26 cellular contexts compared by ENCODE assay signal in the genomic region with DNA sequence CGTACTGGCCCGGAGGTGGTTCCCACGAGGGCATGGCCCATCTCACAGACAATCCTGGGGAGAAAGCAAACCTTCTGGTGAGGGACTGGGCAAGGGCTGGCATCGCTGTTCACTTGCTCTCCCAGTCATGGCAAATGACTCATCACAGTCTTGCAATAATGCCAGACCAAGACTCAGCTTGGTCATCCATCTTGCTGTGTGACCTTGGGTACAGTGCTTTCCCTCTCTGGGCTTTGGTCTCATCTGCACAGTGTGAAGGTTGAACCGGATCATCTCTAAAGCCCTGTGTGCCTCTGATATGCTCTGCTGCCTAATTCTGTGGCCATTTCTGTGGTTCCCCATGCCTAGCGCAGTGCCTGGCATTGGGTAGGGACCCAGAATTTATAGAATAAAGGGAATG.
DNase-seq lines count a peak whose midpoint lies in the region; ATAC-seq and TF ChIP-seq lines count a peak whose summit lies in the region.
"Had no signal": no experiment of that assay in that cellular context is flagged by ENCODE, and none has a peak within 500 bp of the region (broad histone marks: within the 10 kb centered on the region; RNA-seq: fewer than 3 reads in every experiment).

No MANE protein-coding gene starts in this region.

- no peak for TF ChIP-seq POLR2A in prostate gland (IDR thresholded peaks at IDR 0.05)

- intact Hi-C loops in prostate gland (cut with DNase I) = no loop called here

- 88% methylated on average over 6 of the region's 6 CpGs for WGBS in prostate gland

- ATAC-seq in HG02763 (IDR thresholded peaks at IDR 0.05; ENCODE audit: unreplicated experiment) (no peak), GM18502 (IDR thresholded peaks at IDR 0.05; ENCODE audit: poor library complexity, unreplicated experiment) (no peak)
- ATAC-seq: CD8-positive, alpha-beta T cell; left ventricle myocardium superior had no signal

- peaks cover 38% of the 10 kb centered on the region for H3K4me1 Mint-ChIP-seq in neural progenitor cell
- H3K4me1 Mint-ChIP-seq: activated naive CD4-positive, alpha-beta T cell treated with anti-CD3 and anti-CD28 coated beads, Interleukin-2, amount 10 ng/mL, durations not matched to agents 7 days and 5 days; naive B cell had no signal

- H3K9me3 Mint-ChIP-seq in neural progenitor cell = no peaks in the 10 kb centered on the region
- H3K9me3 Mint-ChIP-seq: activated naive CD4-positive, alpha-beta T cell treated with anti-CD3 and anti-CD28 coated beads, Interleukin-2, amount 10 ng/mL, durations not matched to agents 7 days and 5 days; activated T-helper 1 cell treated with anti-CD3 and anti-CD28 coated beads, Interleukin-12 subunit alpha, Interleukin-12 subunit beta, Interleukin-2, Interleukin-4 antibody, amounts not matched to agents 30 ng/mL and 10 ng/mL and 1 ng/mL, durations not matched to agents 14 hours and 24 hours and 36 hours; CD8-positive, alpha-beta T cell; naive B cell had no signal

- peaks cover 5% of the 10 kb centered on the region for H3K27me3 Mint-ChIP-seq in neural progenitor cell (ENCODE audit: insufficient read depth, low read depth)

- no peak overlapping the region for H3K27ac Mint-ChIP-seq in neural progenitor cell
- H3K27ac Mint-ChIP-seq: activated naive CD4-positive, alpha-beta T cell treated with anti-CD3 and anti-CD28 coated beads, Interleukin-2, amount 10 ng/mL, durations not matched to agents 7 days and 5 days; activated T-helper 1 cell treated with anti-CD3 and anti-CD28 coated beads, Interleukin-12 subunit alpha, Interleukin-12 subunit beta, Interleukin-2, Interleukin-4 antibody, amounts not matched to agents 30 ng/mL and 10 ng/mL and 1 ng/mL, durations not matched to agents 14 hours and 24 hours and 36 hours; CD8-positive, alpha-beta T cell had no signal

- no peak overlapping the region for H2AFZ ChIP-seq in neural progenitor cell (replicated peaks)

- no peak overlapping the region for H3K27ac ChIP-seq in BLaER1 treated with 17β-estradiol and CSF1 and Interleukin-3, amounts not matched to agents 10 nM and 100 nM
- H3K27ac ChIP-seq in caudate nucleus (ENCODE audit: low read depth, low read length) (peak overlapping the region; percentile 15), neural progenitor cell (no peak overlapping the region), prostate gland (no peak overlapping the region)
- H3K27ac ChIP-seq: SJCRH30, transverse colon had no signal

- H3K9me3 ChIP-seq in BLaER1 treated with 17β-estradiol and CSF1 and Interleukin-3, amounts not matched to agents 10 nM and 100 nM (replicated peaks in 1 of 11) = no peaks in the 10 kb centered on the region
- no peaks in the 10 kb centered on the region for H3K9me3 ChIP-seq in neural progenitor cell (ENCODE audit: low read depth)
- H3K9me3 ChIP-seq in prostate gland = no peaks in the 10 kb centered on the region
- H3K9me3 ChIP-seq: SJCRH30, transverse colon had no signal

- peaks cover 0 to 82% (median 0%) of the 10 kb centered on the region in 11 experiments; a peak in 5 of 22 replicates for H3K27me3 ChIP-seq in BLaER1 treated with 17β-estradiol and CSF1 and Interleukin-3, amounts not matched to agents 10 nM and 100 nM
- no peaks in the 10 kb centered on the region for H3K27me3 ChIP-seq in neural progenitor cell
- H3K27me3 ChIP-seq in prostate gland (replicated peaks; ENCODE audit: insufficient read depth) = no peaks in the 10 kb centered on the region
- H3K27me3 ChIP-seq: SJCRH30, transverse colon had no signal

- DNase-seq in LHCN-M2 (ENCODE audit: low read depth) (peak; percentile 29), caudate nucleus (lab: John Stamatoyannopoulos, UW) (no peak), neural progenitor cell (ENCODE audit: low spot score) (no peak), prostate gland (ENCODE audit: low spot score) (no peak)
- DNase-seq: activated CD4-positive, alpha-beta T cell treated with anti-CD3 and anti-CD28 coated beads, Interleukin-2, amount 50 U/mL, for 4 hours; activated CD4-positive, CD25-positive, alpha-beta regulatory T cell; activated naive CD4-positive, alpha-beta T cell treated with anti-CD3 and anti-CD28 coated beads, Interleukin-2, amount 10 ng/mL, durations not matched to agents 7 days and 5 days; amygdala; CD8-positive, alpha-beta T cell; central memory CD4-positive, alpha-beta T cell; H7; IMR-90; islet precursor cell; left ventricle myocardium superior; naive B cell; NCI-H1105; NCI-H187 treated with DMSO at 0.1 percent for 48 hours; NCI-H524; SJCRH30; stimulated activated CD4-positive, alpha-beta T cell treated with anti-CD3 and anti-CD28 coated beads, Interleukin-2, amount 100 ng/mL, for 24 hours; transverse colon had no signal

- H3K4me3 Mint-ChIP-seq in neural progenitor cell = no peak overlapping the region
- H3K4me3 Mint-ChIP-seq: activated naive CD4-positive, alpha-beta T cell treated with anti-CD3 and anti-CD28 coated beads, Interleukin-2, amount 10 ng/mL, durations not matched to agents 7 days and 5 days; activated T-helper 1 cell treated with anti-CD3 and anti-CD28 coated beads, Interleukin-12 subunit alpha, Interleukin-12 subunit beta, Interleukin-2, Interleukin-4 antibody, amounts not matched to agents 30 ng/mL and 10 ng/mL and 1 ng/mL, durations not matched to agents 14 hours and 24 hours and 36 hours; CD8-positive, alpha-beta T cell; naive B cell had no signal

- H3K79me2 ChIP-seq in neural progenitor cell (ENCODE audit: low read depth) = no peaks in the 10 kb centered on the region

- no peak for TF ChIP-seq CTCF in neural progenitor cell (IDR thresholded peaks at IDR 0.05)
- no peak for TF ChIP-seq CTCF in prostate gland (IDR thresholded peaks at IDR 0.05)

- peaks cover 3 to 14% (median 11%) of the 10 kb centered on the region in 10 experiments for H3K4me1 ChIP-seq in BLaER1 treated with 17β-estradiol and CSF1 and Interleukin-3, amounts not matched to agents 10 nM and 100 nM
- H3K4me1 ChIP-seq in neural progenitor cell (peaks cover 31% of the 10 kb centered on the region), prostate gland (replicated peaks) (no peaks in the 10 kb centered on the region)
- H3K4me1 ChIP-seq: SJCRH30, transverse colon had no signal

- H4K20me1 ChIP-seq in BLaER1 treated with 17β-estradiol and CSF1 and Interleukin-3, amounts not matched to agents 10 nM and 100 nM = peaks cover 0 to 7% (median 0%) of the 10 kb centered on the region in 11 experiments; a peak in 1 of 22 replicates
- H4K20me1 ChIP-seq in neural progenitor cell (ENCODE audit: low read depth) = no peaks in the 10 kb centered on the region

- peaks cover 23% of the 10 kb centered on the region for H3K36me3 Mint-ChIP-seq in neural progenitor cell
- H3K36me3 Mint-ChIP-seq: activated naive CD4-positive, alpha-beta T cell treated with anti-CD3 and anti-CD28 coated beads, Interleukin-2, amount 10 ng/mL, durations not matched to agents 7 days and 5 days; CD8-positive, alpha-beta T cell; naive B cell had no signal

- H3K36me3 ChIP-seq in BLaER1 treated with 17β-estradiol and CSF1 and Interleukin-3, amounts not matched to agents 10 nM and 100 nM = 0 out of 22 replicates have a peak, but pooled peaks cover 0 to 5% (median 0%) of the 10 kb centered on the region in 11 experiments
- no peaks in the 10 kb centered on the region for H3K36me3 ChIP-seq in neural progenitor cell
- peaks cover 0 to 3% of the 10 kb centered on the region in 2 donors for H3K36me3 ChIP-seq in prostate gland
- H3K36me3 ChIP-seq: transverse colon had no signal

- peaks cover 13% of the 10 kb centered on the region for H3F3A ChIP-seq in neural progenitor cell (ENCODE audit: low read depth)

- H3K9ac ChIP-seq in BLaER1 treated with 17β-estradiol and CSF1 and Interleukin-3, amounts not matched to agents 10 nM and 100 nM = no peak overlapping the region
- H3K9ac ChIP-seq in neural progenitor cell = no peak overlapping the region

- peak overlapping the region in 9 of 11 experiments; percentile 7 to 54 (median 39); a peak in 13 of 22 replicates for H3K4me2 ChIP-seq in BLaER1 treated with 17β-estradiol and CSF1 and Interleukin-3, amounts not matched to agents 10 nM and 100 nM
- peak overlapping the region; percentile 55 for H3K4me2 ChIP-seq in neural progenitor cell
- H3K4me2 ChIP-seq: smooth muscle cell had no signal

- H3K4me3 ChIP-seq in BLaER1 treated with 17β-estradiol and CSF1 and Interleukin-3, amounts not matched to agents 10 nM and 100 nM = no peak overlapping the region
- H3K4me3 ChIP-seq in neural progenitor cell (no peak overlapping the region), prostate gland (no peak overlapping the region)
- H3K4me3 ChIP-seq: SJCRH30, smooth muscle cell, transverse colon had no signal
